In the genomic region with DNA sequence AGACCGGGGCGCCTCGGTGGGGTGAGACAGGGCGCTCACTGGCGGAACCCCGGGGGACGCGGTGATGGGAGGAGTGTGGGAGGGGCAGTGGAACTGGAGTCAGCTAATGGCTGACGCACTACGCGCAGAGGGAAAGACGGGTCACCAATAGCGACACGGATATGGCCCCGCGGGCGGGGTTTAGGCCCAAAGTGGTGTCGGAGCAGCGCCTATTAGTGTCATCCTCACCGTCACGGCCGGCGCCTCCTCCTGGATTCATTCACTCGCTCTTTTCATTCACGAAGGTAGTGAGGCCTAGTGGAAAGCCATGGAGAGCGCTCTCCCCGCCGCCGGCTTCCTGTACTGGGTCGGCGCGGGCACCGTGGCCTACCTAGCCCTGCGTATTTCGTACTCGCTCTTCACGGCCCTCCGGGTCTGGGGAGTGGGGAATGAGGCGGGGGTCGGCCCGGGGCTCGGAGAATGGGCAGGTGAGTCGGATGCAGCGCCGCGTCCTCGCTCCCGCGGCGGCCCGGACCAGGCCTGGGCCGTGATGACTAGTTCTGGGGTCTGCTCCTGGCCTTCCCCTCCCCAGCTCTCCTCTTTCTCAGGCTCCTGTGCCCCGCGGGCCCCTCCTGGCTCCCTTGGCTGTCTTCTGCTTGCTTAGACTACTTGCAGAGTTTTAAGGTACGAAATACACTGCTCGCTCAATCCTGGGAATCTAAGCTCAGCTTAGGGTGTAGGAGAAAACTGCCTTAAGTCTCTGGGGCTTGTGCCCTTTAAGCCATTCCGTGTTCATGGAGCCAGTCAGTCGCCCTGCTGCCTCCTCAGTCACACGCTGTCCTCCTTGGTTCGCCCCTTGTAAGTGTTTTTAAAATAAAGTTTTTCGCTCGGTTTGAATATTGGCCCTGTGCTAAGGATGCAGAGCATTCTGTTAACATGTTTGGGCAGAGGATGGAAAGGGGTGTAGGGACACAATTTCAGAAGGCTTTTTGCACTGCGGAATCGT, we compare ENCODE assay signal across 8 cellular contexts. TPM values are rescaled to one million over a fixed set of nuclear protein-coding genes. Genes with fewer than 3 reads are reported as not detected.
A peak's percentile ranks its signal among the peaks of the same experiment; 100 is the strongest.
DNase-seq lines count a peak whose midpoint lies in the region; ATAC-seq and TF ChIP-seq lines count a peak whose summit lies in the region.

A gene (plus strand): TSS at position 218 of the 985 bp plus-strand sequence. CDS start 90 bp downstream, at position 308.

- CTCF ChIA-PET in naive thymus-derived CD4-positive, alpha-beta T cell (lab: Charles Lee), result no interaction called here

- peak; percentile 97 for ATAC-seq in RWPE2 (ENCODE audit: low read depth)
- peak; percentile 99 for ATAC-seq in naive thymus-derived CD4-positive, alpha-beta T cell
- peak; percentile 96 for ATAC-seq in stimulated activated naive B cell treated with anti-CD40 and anti-IgM and Interleukin-4, amounts not matched to agents 10 μg/mL and 1 μg/mL and 100 μg/mL, for 72 hours (replicated peaks)

- H3K36me3 Mint-ChIP-seq in activated T-helper 2 cell treated with anti-CD3 and anti-CD28 coated beads, Interferon-gamma antibody, Interleukin-2, Interleukin-4, amounts not matched to agents 10 μg/mL and 5 μg/mL and 100 μg/mL, durations not matched to agents 14 hours and 24 hours and 36 hours (ENCODE audit: low read depth), result peaks cover 45% of the 10 kb centered on the region
- H3K36me3 Mint-ChIP-seq in naive thymus-derived CD4-positive, alpha-beta T cell, result peaks cover 0 to 23% (median 14%) of the 10 kb centered on the region in 5 donors
- peaks cover 30 to 31% of the 10 kb centered on the region in 2 donors for H3K36me3 Mint-ChIP-seq in stimulated activated naive B cell treated with anti-CD40 and anti-IgM and Interleukin-4, amounts not matched to agents 10 μg/mL and 1 μg/mL and 100 μg/mL, for 72 hours

- peak within 1 kb of the TSS; percentile 96 for H3K9ac ChIP-seq in fibroblast of lung (ENCODE audit: insufficient read depth, low read length)

- POLR2A ChIA-PET in naive thymus-derived CD4-positive, alpha-beta T cell (lab: Charles Lee), result interaction anchor here (0.8 to 2.8 kb wide), 6 partner anchors 9 to 369 kb away, joined by 3 to 9 read pairs (median 4); a partner anchor contains a TSS

- H3K4me1 Mint-ChIP-seq in activated T-helper 2 cell treated with anti-CD3 and anti-CD28 coated beads, Interferon-gamma antibody, Interleukin-2, Interleukin-4, amounts not matched to agents 10 μg/mL and 5 μg/mL and 100 μg/mL, durations not matched to agents 14 hours and 24 hours and 36 hours (ENCODE audit: low read depth), result peaks cover 32% of the 10 kb centered on the region
- peaks cover 11 to 59% (median 43%) of the 10 kb centered on the region in 7 donors for H3K4me1 Mint-ChIP-seq in naive thymus-derived CD4-positive, alpha-beta T cell
- H3K4me1 Mint-ChIP-seq in stimulated activated naive B cell treated with anti-CD40 and anti-IgM and Interleukin-4, amounts not matched to agents 10 μg/mL and 1 μg/mL and 100 μg/mL, for 72 hours, result peaks cover 13 to 24% of the 10 kb centered on the region in 2 donors

- no peak for TF ChIP-seq CTCF in RWPE2 (IDR thresholded peaks at IDR 0.05; ENCODE audit: poor library complexity, severe bottlenecking)
- TF ChIP-seq CTCF in fibroblast of lung (conservative IDR thresholded peaks at IDR 0.05 in 1 of 2, IDR thresholded peaks at IDR 0.05 in 1 of 2; ENCODE audit: low read depth in 1 of 2, low read length in 2 of 2), result no peak

- H3K4me3 ChIP-seq in RWPE2 (ENCODE audit: severe bottlenecking) (peak within 1 kb of the TSS; percentile 44), fibroblast of lung (replicated peaks in 1 of 4; ENCODE audit: control extremely low read depth in 1 of 4, insufficient read depth in 1 of 4, low read depth in 3 of 4, low read length in 4 of 4) (peak within 1 kb of the TSS; percentile 89 to 94 (median 92))
- H3K4me3 ChIP-seq in naive thymus-derived CD4-positive, alpha-beta T cell (ENCODE audit: low read length), result peak within 1 kb of the TSS; percentile 81

- H3K27ac ChIP-seq in RWPE2 (ENCODE audit: poor library complexity, severe bottlenecking) (peak within 1 kb of the TSS; percentile 61), fibroblast of lung (ENCODE audit: insufficient read depth, low read length) (peak within 1 kb of the TSS; percentile 97)
- H3K27ac ChIP-seq in naive thymus-derived CD4-positive, alpha-beta T cell (ENCODE audit: low read depth, low read length), result peak within 1 kb of the TSS; percentile 89

- H3K9me3 ChIP-seq in RWPE2 (ENCODE audit: severe bottlenecking) (no peaks in the 10 kb centered on the region), fibroblast of lung (ENCODE audit: control insufficient read depth, insufficient read depth, low read depth, low read length) (no peaks in the 10 kb centered on the region)
- H3K9me3 ChIP-seq in naive thymus-derived CD4-positive, alpha-beta T cell (ENCODE audit: control insufficient read depth in 2 of 3, low read length in 3 of 3), result no peaks in the 10 kb centered on the region

- peak within 1 kb of the TSS; percentile 96 for H3K4me3 Mint-ChIP-seq in activated T-helper 2 cell treated with anti-CD3 and anti-CD28 coated beads, Interferon-gamma antibody, Interleukin-2, Interleukin-4, amounts not matched to agents 10 μg/mL and 5 μg/mL and 100 μg/mL, durations not matched to agents 14 hours and 24 hours and 36 hours (ENCODE audit: low read depth)
- H3K4me3 Mint-ChIP-seq in naive thymus-derived CD4-positive, alpha-beta T cell, result peak within 1 kb of the TSS; percentile 85 to 99 (median 96)
- H3K4me3 Mint-ChIP-seq in stimulated activated naive B cell treated with anti-CD40 and anti-IgM and Interleukin-4, amounts not matched to agents 10 μg/mL and 1 μg/mL and 100 μg/mL, for 72 hours, result peak within 1 kb of the TSS; percentile 95 to 98

- peak within 1 kb of the TSS; percentile 96 for H3K27ac Mint-ChIP-seq in activated T-helper 2 cell treated with anti-CD3 and anti-CD28 coated beads, Interferon-gamma antibody, Interleukin-2, Interleukin-4, amounts not matched to agents 10 μg/mL and 5 μg/mL and 100 μg/mL, durations not matched to agents 14 hours and 24 hours and 36 hours
- peak within 1 kb of the TSS; percentile 84 to 98 (median 97) for H3K27ac Mint-ChIP-seq in naive thymus-derived CD4-positive, alpha-beta T cell
- H3K27ac Mint-ChIP-seq in stimulated activated naive B cell treated with anti-CD40 and anti-IgM and Interleukin-4, amounts not matched to agents 10 μg/mL and 1 μg/mL and 100 μg/mL, for 72 hours, result peak within 1 kb of the TSS; percentile 99

- H2AFZ ChIP-seq in fibroblast of lung (ENCODE audit: low read length), result peak within 1 kb of the TSS; percentile 89

- H3K4me1 ChIP-seq in RWPE2 (ENCODE audit: insufficient read depth, poor library complexity, severe bottlenecking) (peaks cover 11% of the 10 kb centered on the region), fibroblast of lung (ENCODE audit: control insufficient read depth, extremely low read depth, insufficient read depth, low read length) (no peaks in the 10 kb centered on the region)
- peaks cover 4 to 8% of the 10 kb centered on the region in 2 donors for H3K4me1 ChIP-seq in naive thymus-derived CD4-positive, alpha-beta T cell (ENCODE audit: control insufficient read depth in 2 of 2, insufficient read depth in 2 of 2, low read length in 2 of 2)

- intact Hi-C loops in activated T-helper 2 cell treated with anti-CD3 and anti-CD28 coated beads, Interferon-gamma antibody, Interleukin-2, Interleukin-4, amounts not matched to agents 10 μg/mL and 5 μg/mL and 100 μg/mL, durations not matched to agents 14 hours and 24 hours and 36 hours (cut with micrococcal nuclease), result loop anchor here (1.0 to 10.0 kb wide), 3 partner anchors 37 to 188 kb away; no protein-coding TSS in a partner anchor
- intact Hi-C loops in naive thymus-derived CD4-positive, alpha-beta T cell (cut with micrococcal nuclease), result loop anchor here (1.0 to 10.0 kb wide), 11 partner anchors 37 to 1464 kb away; a partner anchor contains a TSS

- H3K27me3 ChIP-seq in RWPE2 (ENCODE audit: insufficient read depth, poor library complexity, severe bottlenecking), result no peaks in the 10 kb centered on the region
- H3K27me3 ChIP-seq in fibroblast of lung (ENCODE audit: control insufficient read depth, insufficient read depth, low read length), result no peaks in the 10 kb centered on the region
- H3K27me3 ChIP-seq in naive thymus-derived CD4-positive, alpha-beta T cell (ENCODE audit: control insufficient read depth in 2 of 2, insufficient read depth in 2 of 2, low read length in 2 of 2), result no peaks in the 10 kb centered on the region

- DNase-seq in EL, result peak; percentile 100
- peak; percentile 100 for DNase-seq in H4 (ENCODE audit: low spot score)
- DNase-seq in LoVo (ENCODE audit: low spot score), result peak; percentile 98
- peak; percentile 99 for DNase-seq in RWPE2 (ENCODE audit: low spot score)
- DNase-seq in activated T-helper 2 cell treated with anti-CD3 and anti-CD28 coated beads, Interferon-gamma antibody, Interleukin-2, Interleukin-4, amounts not matched to agents 10 μg/mL and 5 μg/mL and 100 μg/mL, durations not matched to agents 14 hours and 24 hours and 36 hours (ENCODE audit: low spot score), result peak; percentile 99
- DNase-seq in fibroblast of lung (ENCODE audit: low read depth in 2 of 2), result peak; percentile 98 to 99
- peak; percentile 91 to 100 (median 99) for DNase-seq in naive thymus-derived CD4-positive, alpha-beta T cell
- DNase-seq in stimulated activated naive B cell treated with anti-CD40 and anti-IgM and Interleukin-4, amounts not matched to agents 10 μg/mL and 1 μg/mL and 100 μg/mL, for 72 hours, result peak; percentile 100

- H3K4me2 ChIP-seq in fibroblast of lung (ENCODE audit: extremely low read depth, insufficient read depth, low read length), result peak within 1 kb of the TSS; percentile 88

- H3K9me3 Mint-ChIP-seq in activated T-helper 2 cell treated with anti-CD3 and anti-CD28 coated beads, Interferon-gamma antibody, Interleukin-2, Interleukin-4, amounts not matched to agents 10 μg/mL and 5 μg/mL and 100 μg/mL, durations not matched to agents 14 hours and 24 hours and 36 hours, result peaks cover 16% of the 10 kb centered on the region
- peaks cover 0 to 5% (median 0%) of the 10 kb centered on the region in 11 donors for H3K9me3 Mint-ChIP-seq in naive thymus-derived CD4-positive, alpha-beta T cell
- H3K9me3 Mint-ChIP-seq in stimulated activated naive B cell treated with anti-CD40 and anti-IgM and Interleukin-4, amounts not matched to agents 10 μg/mL and 1 μg/mL and 100 μg/mL, for 72 hours, result peaks cover 3 to 7% of the 10 kb centered on the region in 2 donors

- peaks cover 30% of the 10 kb centered on the region for H3K36me3 ChIP-seq in RWPE2 (ENCODE audit: low read depth)
- H3K36me3 ChIP-seq in fibroblast of lung (ENCODE audit: control insufficient read depth, insufficient read depth, low read length), result no peaks in the 10 kb centered on the region
- no peaks in the 10 kb centered on the region for H3K36me3 ChIP-seq in naive thymus-derived CD4-positive, alpha-beta T cell (ENCODE audit: control insufficient read depth in 2 of 3, insufficient read depth in 3 of 3, low read length in 3 of 3)

- no peaks in the 10 kb centered on the region for H4K20me1 ChIP-seq in fibroblast of lung (ENCODE audit: control insufficient read depth, extremely low read depth, insufficient read depth, low read length)

- H3K79me2 ChIP-seq in fibroblast of lung (ENCODE audit: control insufficient read depth, insufficient read depth, low read length), result peaks cover 11% of the 10 kb centered on the region

- peaks cover 2% of the 10 kb centered on the region for H3K27me3 Mint-ChIP-seq in activated T-helper 2 cell treated with anti-CD3 and anti-CD28 coated beads, Interferon-gamma antibody, Interleukin-2, Interleukin-4, amounts not matched to agents 10 μg/mL and 5 μg/mL and 100 μg/mL, durations not matched to agents 14 hours and 24 hours and 36 hours (ENCODE audit: low read depth)
- H3K27me3 Mint-ChIP-seq in naive thymus-derived CD4-positive, alpha-beta T cell, result peaks cover 0 to 13% (median 1%) of the 10 kb centered on the region in 5 donors
- H3K27me3 Mint-ChIP-seq in stimulated activated naive B cell treated with anti-CD40 and anti-IgM and Interleukin-4, amounts not matched to agents 10 μg/mL and 1 μg/mL and 100 μg/mL, for 72 hours, result no peaks in the 10 kb centered on the region

RNA-seq across cellular contexts. Expression of the gene that starts here (rescaled TPM):
- total RNA-seq in H4 (2014; rRNA removed; shearing (Covaris generic)), result 65.0 and 81.1 TPM in 2 replicates
- total RNA-seq in activated T-helper 2 cell treated with anti-CD3 and anti-CD28 coated beads, Interferon-gamma antibody, Interleukin-2, Interleukin-4, amounts not matched to agents 10 μg/mL and 5 μg/mL and 100 μg/mL, durations not matched to agents 14 hours and 24 hours and 36 hours, result 79.8 and 81.3 TPM in 2 replicates
- 54.2 and 122 TPM in 2 replicates for total RNA-seq in fibroblast of lung
- polyA plus RNA-seq in fibroblast of lung, result 86.7 and 95.4 TPM in 2 replicates
- polyA plus RNA-seq in fibroblast of lung (2012), result 63.1 and 67.4 TPM in 2 replicates
- 44.9 and 58.1 TPM in 2 replicates for polyA minus RNA-seq in fibroblast of lung (ENCODE audit: low replicate concordance)
- 10 to 100 TPM; 21.1 to 39.5 (median 24.7) TPM for total RNA-seq in naive thymus-derived CD4-positive, alpha-beta T cell
- polyA plus RNA-seq in naive thymus-derived CD4-positive, alpha-beta T cell, result 10 to 100 TPM; 20.3 to 27.7 TPM

Comparison
In these comparisons a context has a peak if more than half of its experiments do, and no peak if none do; other contexts are left out.
1. Peak in every context shown above with its lines: DNase-seq, ATAC-seq, H3K4me3 ChIP-seq and H3K27ac ChIP-seq.